22 cellular contexts compared by ENCODE assay signal in the genomic region with DNA sequence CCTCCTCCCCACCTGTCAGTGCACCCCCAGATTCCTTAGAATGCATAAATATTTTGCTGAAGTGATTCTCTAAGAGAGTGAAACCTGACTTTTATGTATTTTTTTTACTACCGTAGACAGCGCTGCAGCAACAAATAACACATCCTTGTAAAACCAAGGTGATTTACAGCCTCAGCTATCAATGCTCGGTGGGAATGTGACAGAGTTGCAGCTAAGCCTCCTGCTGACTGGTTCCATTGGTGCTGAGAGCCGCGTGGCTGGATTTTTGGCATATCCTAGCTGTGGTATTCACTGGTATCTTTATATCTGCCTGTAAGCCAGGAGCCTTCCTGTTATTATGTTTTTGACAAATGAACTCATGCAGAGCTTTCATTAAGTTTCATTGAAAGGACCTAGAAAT. TPM values are rescaled to one million over a fixed set of nuclear protein-coding genes. Genes with fewer than 3 reads are reported as not detected.
DNase-seq lines count a peak whose midpoint lies in the region; ATAC-seq and TF ChIP-seq lines count a peak whose summit lies in the region.
"Had no signal": no experiment of that assay in that cellular context is flagged by ENCODE, and none has a peak within 500 bp of the region (broad histone marks: within the 10 kb centered on the region; RNA-seq: fewer than 3 reads in every experiment).

No MANE protein-coding gene starts in this region.

- peak overlapping the region; percentile 30; the same call in 1 of the 2 replicates for H3K27ac ChIP-seq in VCaP
- no peak overlapping the region for H3K27ac ChIP-seq in prostate gland
- H3K27ac ChIP-seq: BLaER1, PC-9, SK-N-MC had no signal

- 18% methylated on average over 5 of the region's 5 CpGs for WGBS in prostate gland

- no peaks in the 10 kb centered on the region for H3K27me3 ChIP-seq in prostate gland (replicated peaks; ENCODE audit: insufficient read depth)
- H3K27me3 ChIP-seq: BLaER1 had no signal

- POLR2A ChIA-PET in HEK293T (lab: Yijun Ruan, JAX), result no interaction called here

- CTCF ChIA-PET in HEK293T (lab: Yijun Ruan, JAX), result interaction anchor here (0.7 to 1.1 kb wide), 3 partner anchors 10 to 117 kb away, joined by 3 to 7 read pairs (median 3); no protein-coding TSS in a partner anchor

- no peak for ATAC-seq in HG02798 (IDR thresholded peaks at IDR 0.05; ENCODE audit: poor library complexity, unreplicated experiment)
- no peak for ATAC-seq in HG03521 (IDR thresholded peaks at IDR 0.05; ENCODE audit: unreplicated experiment)

- no peak for TF ChIP-seq CTCF in VCaP (conservative IDR thresholded peaks at IDR 0.05)
- TF ChIP-seq CTCF in prostate gland (IDR thresholded peaks at IDR 0.05), result no peak

- TF ChIP-seq POLR2A in prostate gland (IDR thresholded peaks at IDR 0.05), result no peak

- no peak overlapping the region for H3K4me3 ChIP-seq in prostate gland
- H3K4me3 ChIP-seq: BLaER1, MG63, PC-9, SK-N-MC had no signal

- H3K9me3 ChIP-seq in prostate gland, result no peaks in the 10 kb centered on the region
- H3K9me3 ChIP-seq: BLaER1, MG63 had no signal

- H3K36me3 ChIP-seq in prostate gland, result no peaks in the 10 kb centered on the region
- H3K36me3 ChIP-seq: BLaER1, MG63 had no signal

- H3K4me1 ChIP-seq in prostate gland (replicated peaks), result no peaks in the 10 kb centered on the region
- H3K4me1 ChIP-seq: BLaER1 had no signal

- peak; percentile 37 for DNase-seq in HEK293T (ENCODE audit: extremely low spot score)
- DNase-seq in left kidney (ENCODE audit: low read depth, low spot score), result peak; percentile 78
- DNase-seq in prostate gland (ENCODE audit: low spot score), result peak; percentile 28
- DNase-seq in activated gamma-delta T cell treated with Interleukin-2 at 50 U/mL for 16 hours, result no peak
- DNase-seq: ACHN; CD4-positive, alpha-beta T cell; COR-L47; DMS79; HFFc6; Kasumi-1; MG63; NCI-H1048; NCI-H1417 treated with DMSO at 0.1 percent for 48 hours; NCI-H187; PC-9; RPMI8226; SHP77 treated with DMSO at 0.1 percent for 48 hours had no signal

- intact Hi-C loops in prostate gland (cut with DNase I), result no loop called here

TF ChIP-seq in HEK293T, 16 proteins besides CTCF, POLR2A, EP300 and RAD21:
- TF ChIP-seq HDGF (IDR thresholded peaks at IDR 0.05; ENCODE audit: borderline replicate concordance) (no peak), ARNT (IDR thresholded peaks at IDR 0.05) (no peak), FOXK2 (IDR thresholded peaks at IDR 0.05) (no peak), CTBP1 (IDR thresholded peaks at IDR 0.05; ENCODE audit: borderline replicate concordance) (peak; percentile 76; the same call in 1 of the 2 replicates), LEF1 (IDR thresholded peaks at IDR 0.05; ENCODE audit: borderline replicate concordance) (no peak), FOXA1 (IDR thresholded peaks at IDR 0.05) (no peak), FOXM1 (IDR thresholded peaks at IDR 0.05; ENCODE audit: borderline replicate concordance) (no peak), L3MBTL2 (conservative IDR thresholded peaks at IDR 0.05) (peak; percentile 28; the same call in 1 of the 2 replicates), ELF4 (IDR thresholded peaks at IDR 0.05) (no peak), NFRKB (IDR thresholded peaks at IDR 0.05) (no peak)
- TF ChIP-seq, protein P1, sequence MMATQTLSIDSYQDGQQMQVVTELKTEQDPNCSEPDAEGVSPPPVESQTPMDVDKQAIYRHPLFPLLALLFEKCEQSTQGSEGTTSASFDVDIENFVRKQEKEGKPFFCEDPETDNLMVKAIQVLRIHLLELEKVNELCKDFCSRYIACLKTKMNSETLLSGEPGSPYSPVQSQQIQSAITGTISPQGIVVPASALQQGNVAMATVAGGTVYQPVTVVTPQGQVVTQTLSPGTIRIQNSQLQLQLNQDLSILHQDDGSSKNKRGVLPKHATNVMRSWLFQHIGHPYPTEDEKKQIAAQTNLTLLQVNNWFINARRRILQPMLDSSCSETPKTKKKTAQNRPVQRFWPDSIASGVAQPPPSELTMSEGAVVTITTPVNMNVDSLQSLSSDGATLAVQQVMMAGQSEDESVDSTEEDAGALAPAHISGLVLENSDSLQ (IDR thresholded peaks at IDR 0.05), result peak; percentile 93

RNA-seq across cellular contexts. Expression of a gene that starts 11.0 kb away (rescaled TPM):
- 10 to 100 TPM in 1 of 2 donors, 1 to 10 TPM in 1; 4.5 to 15.8 TPM for total RNA-seq in prostate gland
- total RNA-seq: CD4-positive, alpha-beta T cell; HFFc6; PC-9 had no signal
